ENCODE assay signal across 8 cellular contexts in the genomic region with DNA sequence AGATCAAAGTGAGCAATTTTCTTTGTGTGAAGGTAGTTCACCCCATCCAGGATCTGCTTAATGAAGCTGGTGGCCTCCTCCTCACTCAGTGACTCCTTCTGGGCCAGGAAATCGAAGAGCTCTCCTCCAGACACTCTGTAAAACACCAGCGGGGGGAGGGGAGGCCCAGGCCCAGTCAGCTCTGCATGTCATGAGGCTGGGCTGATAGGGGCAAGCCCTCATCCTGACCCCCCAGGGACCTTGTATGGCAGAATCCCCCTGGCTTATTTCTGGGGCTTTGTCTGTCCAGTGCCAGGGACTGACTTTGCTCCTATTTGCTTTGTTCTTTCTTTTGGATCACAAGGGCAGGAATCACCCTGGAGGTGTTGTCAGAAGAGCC.
DNase-seq lines count a peak whose midpoint lies in the region; ATAC-seq and TF ChIP-seq lines count a peak whose summit lies in the region.

No MANE protein-coding gene starts in this region.

- POLR2A ChIA-PET in activated CD4-positive, alpha-beta memory T cell treated with anti-CD3 and anti-CD28 coated beads, Interleukin-2, amount 10 ng/mL, durations not matched to agents 7 days and 5 days (lab: Charles Lee): interaction anchor here (0.9 to 2.4 kb wide), 7 partner anchors 10 to 138 kb away, joined by 3 to 11 read pairs (median 5); partner anchors contain the start of genes CIAO2A and HERC1

- no peak overlapping the region for H3K4me2 ChIP-seq in mammary epithelial cell (ENCODE audit: insufficient read depth, low read depth, low read length)
- H3K4me2 ChIP-seq in mesendoderm (ENCODE audit: low read length): no peak overlapping the region

- no peak for TF ChIP-seq POLR2A in breast epithelium (IDR thresholded peaks at IDR 0.05)

- dilution Hi-C loops in mammary epithelial cell (cut with HindIII; ENCODE audit: low sequenced_read_pairs): loop anchor here (5.0 kb wide), 1 partner anchor 41 kb away; no protein-coding TSS in a partner anchor

- H3K79me2 ChIP-seq in mammary epithelial cell (ENCODE audit: insufficient read depth, low read length): no peaks in the 10 kb centered on the region
- H3K79me2 ChIP-seq in mesendoderm (ENCODE audit: control insufficient read depth, insufficient read depth, low read length): no peaks in the 10 kb centered on the region

- in situ Hi-C loops in mammary epithelial cell (cut with MboI; ENCODE audit: low sequenced_read_pairs in 2 of 2): no loop called here

- ATAC-seq in upper lobe of right lung (no peak), foreskin keratinocyte (no peak), HG03159 (IDR thresholded peaks at IDR 0.05; ENCODE audit: unreplicated experiment) (no peak)

- no peaks in the 10 kb centered on the region for H3K36me3 ChIP-seq in breast epithelium
- H3K36me3 ChIP-seq in mammary epithelial cell (ENCODE audit: insufficient read depth, low read length): no peaks in the 10 kb centered on the region
- H3K36me3 ChIP-seq in mesendoderm (ENCODE audit: control insufficient read depth, insufficient read depth, low read length): no peaks in the 10 kb centered on the region
- no peaks in the 10 kb centered on the region for H3K36me3 ChIP-seq in upper lobe of right lung

- no peak overlapping the region for H2BK120ac ChIP-seq in mesendoderm (ENCODE audit: low read depth, low read length)

- no peaks in the 10 kb centered on the region for H3K79me1 ChIP-seq in mesendoderm (ENCODE audit: low read length)

- no peaks in the 10 kb centered on the region for H3K27me3 Mint-ChIP-seq in activated CD4-positive, alpha-beta memory T cell treated with anti-CD3 and anti-CD28 coated beads, Interleukin-2, amount 10 ng/mL, durations not matched to agents 7 days and 5 days

- no peak overlapping the region for H2AK5ac ChIP-seq in mesendoderm (ENCODE audit: low read length)

- peak overlapping the region; percentile 96 for H3K27ac Mint-ChIP-seq in activated CD4-positive, alpha-beta memory T cell treated with anti-CD3 and anti-CD28 coated beads, Interleukin-2, amount 10 ng/mL, durations not matched to agents 7 days and 5 days

- BruUV-seq in mammary epithelial cell (replicated peaks; lab: Mats Ljungman, UMichigan): no TSS peak

- H4K8ac ChIP-seq in mesendoderm (ENCODE audit: low read depth, low read length): no peak overlapping the region

- no peak overlapping the region for H2AFZ ChIP-seq in mammary epithelial cell (ENCODE audit: low read depth, low read length)

- peak overlapping the region; percentile 65 for H3K4me3 Mint-ChIP-seq in activated CD4-positive, alpha-beta memory T cell treated with anti-CD3 and anti-CD28 coated beads, Interleukin-2, amount 10 ng/mL, durations not matched to agents 7 days and 5 days

- H3K9me3 ChIP-seq in breast epithelium (no peaks in the 10 kb centered on the region), mammary epithelial cell (replicated peaks; ENCODE audit: insufficient read depth, low read length) (no peaks in the 10 kb centered on the region), upper lobe of right lung (no peaks in the 10 kb centered on the region)

- no peaks in the 10 kb centered on the region for H3K9me3 Mint-ChIP-seq in activated CD4-positive, alpha-beta memory T cell treated with anti-CD3 and anti-CD28 coated beads, Interleukin-2, amount 10 ng/mL, durations not matched to agents 7 days and 5 days

- peaks cover 47% of the 10 kb centered on the region for H3K4me1 Mint-ChIP-seq in activated CD4-positive, alpha-beta memory T cell treated with anti-CD3 and anti-CD28 coated beads, Interleukin-2, amount 10 ng/mL, durations not matched to agents 7 days and 5 days

- H3K4me1 ChIP-seq in breast epithelium: peaks cover 0 to 7% of the 10 kb centered on the region in 2 donors
- H3K4me1 ChIP-seq in mammary epithelial cell (ENCODE audit: insufficient read depth, low read length): peaks cover 17% of the 10 kb centered on the region
- peaks cover 10% of the 10 kb centered on the region for H3K4me1 ChIP-seq in mesendoderm (ENCODE audit: control insufficient read depth, low read depth, low read length)
- H3K4me1 ChIP-seq in upper lobe of right lung: peaks cover 48% of the 10 kb centered on the region
- H3K4me1 ChIP-seq in foreskin keratinocyte: peaks cover 5% of the 10 kb centered on the region

- H3K4ac ChIP-seq in mesendoderm (ENCODE audit: low read depth, low read length): no peak overlapping the region

- H2BK15ac ChIP-seq in mesendoderm (replicated peaks; ENCODE audit: low read depth): no peak overlapping the region

- no peak overlapping the region for H3K23ac ChIP-seq in mesendoderm (ENCODE audit: low read length)

- intact Hi-C loops in breast epithelium (cut with DNase I; ENCODE audit: low total_unique reads): no loop called here
- intact Hi-C loops in mammary epithelial cell (cut with micrococcal nuclease): no loop called here
- intact Hi-C loops in upper lobe of right lung (cut with DNase I): no loop called here

- H3K27ac ChIP-seq in breast epithelium (peak overlapping the region; percentile 36 to 45), mammary epithelial cell (ENCODE audit: insufficient read depth, low read depth, low read length) (no peak overlapping the region), mesendoderm (ENCODE audit: low read depth, low read length) (no peak overlapping the region), upper lobe of right lung (peak overlapping the region; percentile 66), foreskin keratinocyte (no peak overlapping the region)

- no peak overlapping the region for H3K4me3 ChIP-seq in breast epithelium
- H3K4me3 ChIP-seq in mammary epithelial cell (replicated peaks in 1 of 3; ENCODE audit: insufficient read depth in 1 of 3, low read depth in 2 of 3, low read length in 3 of 3): no peak overlapping the region
- no peak overlapping the region for H3K4me3 ChIP-seq in mesendoderm (ENCODE audit: low read length)
- no peak overlapping the region for H3K4me3 ChIP-seq in upper lobe of right lung

- H3K27me3 ChIP-seq in breast epithelium (no peaks in the 10 kb centered on the region), mammary epithelial cell (ENCODE audit: insufficient read depth, low read length) (no peaks in the 10 kb centered on the region), mesendoderm (ENCODE audit: insufficient read depth, low read length, poor library complexity) (no peaks in the 10 kb centered on the region), upper lobe of right lung (no peaks in the 10 kb centered on the region), foreskin keratinocyte (no peaks in the 10 kb centered on the region)

- peaks cover 2% of the 10 kb centered on the region for H3K36me3 Mint-ChIP-seq in activated CD4-positive, alpha-beta memory T cell treated with anti-CD3 and anti-CD28 coated beads, Interleukin-2, amount 10 ng/mL, durations not matched to agents 7 days and 5 days (ENCODE audit: low read depth)

- no peaks in the 10 kb centered on the region for H4K20me1 ChIP-seq in mammary epithelial cell (ENCODE audit: insufficient read depth, low read length)

- no peak overlapping the region for H4K5ac ChIP-seq in mesendoderm (ENCODE audit: low read length)

- DNase-seq in breast epithelium (ENCODE audit: low spot score in 2 of 2) (no peak), mammary epithelial cell (no peak), mesendoderm (peak; percentile 54), upper lobe of right lung (no peak), NCI-H2227 treated with DMSO at 0.1 percent for 48 hours (lab: John Stamatoyannopoulos, UW) (no peak), foreskin keratinocyte (no peak)
- DNase-seq in activated CD4-positive, alpha-beta memory T cell treated with anti-CD3 and anti-CD28 coated beads, Interleukin-2, amount 10 ng/mL, durations not matched to agents 7 days and 5 days: peak; percentile 76

- CTCF ChIA-PET in mammary epithelial cell (lab: Charles Lee; ENCODE audit: low non-redundant PET): interaction anchor here (0.6 kb wide), 1 partner anchor 70 kb away, joined by 3 read pairs; no protein-coding TSS in a partner anchor
- CTCF ChIA-PET in activated CD4-positive, alpha-beta memory T cell treated with anti-CD3 and anti-CD28 coated beads, Interleukin-2, amount 10 ng/mL, durations not matched to agents 7 days and 5 days (lab: Charles Lee): interaction anchor here (0.9 to 5.1 kb wide), 6 partner anchors 10 to 219 kb away, joined by 3 to 32 read pairs (median 6); partner anchors contain the start of genes CIAO2A and DAPK2

- no peak overlapping the region for H2BK5ac ChIP-seq in mesendoderm (ENCODE audit: low read length)

- TF ChIP-seq CTCF in breast epithelium (IDR thresholded peaks at IDR 0.05): no peak
- no peak for TF ChIP-seq CTCF in mammary epithelial cell (conservative IDR thresholded peaks at IDR 0.05 in 1 of 2, IDR thresholded peaks at IDR 0.05 in 1 of 2; ENCODE audit: extremely low read depth in 1 of 2, insufficient read depth in 1 of 2, low read depth in 1 of 2, low read length in 2 of 2)
- TF ChIP-seq CTCF in upper lobe of right lung (IDR thresholded peaks at IDR 0.05): no peak
- no peak for TF ChIP-seq CTCF in foreskin keratinocyte (conservative IDR thresholded peaks at IDR 0.05)

- H3K9ac ChIP-seq in mammary epithelial cell (ENCODE audit: insufficient read depth, low read length) (no peak overlapping the region), mesendoderm (ENCODE audit: low read length) (no peak overlapping the region)

- H3K56ac ChIP-seq in mesendoderm (ENCODE audit: low read length): no peak overlapping the region

- 100% methylated on average over 2 of the region's 2 CpGs for WGBS in mammary epithelial cell (ENCODE audit: low coverage, missing lambda C conversion rate)
- no CpG with 5 or more reads among the region's 2 CpGs for WGBS in mesendoderm (ENCODE audit: extremely low coverage, insufficient coverage, low lambda C conversion rate)

- H3K18ac ChIP-seq in mesendoderm (ENCODE audit: low read length): peak overlapping the region; percentile 29

Comparison
In these comparisons a context has a peak if more than half of its experiments do, and no peak if none do; other contexts are left out.
1. H3K27ac ChIP-seq: peak in breast epithelium (2 of 2) and upper lobe of right lung (single experiment); none in mammary epithelial cell (single experiment), mesendoderm (single experiment) and foreskin keratinocyte (single experiment).
2. DNase-seq: peak in activated CD4-positive, alpha-beta memory T cell treated with anti-CD3 and anti-CD28 coated beads, Interleukin-2, amount 10 ng/mL, durations not matched to agents 7 days and 5 days (single experiment) and mesendoderm (single experiment); none in breast epithelium (0 of 2), mammary epithelial cell (single experiment), upper lobe of right lung (single experiment), NCI-H2227 treated with DMSO at 0.1 percent for 48 hours (single experiment) and foreskin keratinocyte (0 of 2).